10 cellular contexts compared by ENCODE assay signal in genomic region chr13:48066310-48066989, GRCh38. TPM values are rescaled to one million over a fixed set of nuclear protein-coding genes. Genes with fewer than 3 reads are reported as not detected.
DNase-seq lines count a peak whose midpoint lies in the region; ATAC-seq and TF ChIP-seq lines count a peak whose summit lies in the region.
"Had no signal": no experiment of that assay in that cellular context is flagged by ENCODE, and none has a peak within 500 bp of the region (broad histone marks: within the 10 kb centered on the region; RNA-seq: fewer than 3 reads in every experiment).

No MANE protein-coding gene starts in this region.

- no peaks in the 10 kb centered on the region for H3K27me3 ChIP-seq in prostate gland (replicated peaks; ENCODE audit: insufficient read depth)

- no peaks in the 10 kb centered on the region for H3K4me1 ChIP-seq in prostate gland (replicated peaks)

- no peak for TF ChIP-seq CTCF in WTC11 (IDR thresholded peaks at IDR 0.05)
- TF ChIP-seq CTCF in prostate gland (IDR thresholded peaks at IDR 0.05), result no peak

- no peak overlapping the region for H3K4me3 Mint-ChIP-seq in activated T-cell treated with anti-CD3 and anti-CD28 coated beads, Interleukin-2, amount 50 U/mL, for 72 hours
- no peak overlapping the region for H3K4me3 Mint-ChIP-seq in WTC11
- H3K4me3 Mint-ChIP-seq: CD4-positive, alpha-beta T cell had no signal

- peaks cover 4% of the 10 kb centered on the region in 2 donors for H3K9me3 Mint-ChIP-seq in activated T-cell treated with anti-CD3 and anti-CD28 coated beads, Interleukin-2, amount 50 U/mL, for 72 hours
- H3K9me3 Mint-ChIP-seq in WTC11, result peaks cover 81% of the 10 kb centered on the region
- H3K9me3 Mint-ChIP-seq: CD4-positive, alpha-beta T cell had no signal

- peaks cover 14% of the 10 kb centered on the region for H3K4me1 Mint-ChIP-seq in activated T-cell treated with anti-CD3 and anti-CD28 coated beads, Interleukin-2, amount 50 U/mL, for 72 hours (ENCODE audit: low read depth)
- H3K4me1 Mint-ChIP-seq in WTC11, result no peaks in the 10 kb centered on the region

- 90% methylated on average over 3 of the region's 3 CpGs for WGBS in prostate gland

- peak; percentile 62 to 74 for DNase-seq in activated T-cell treated with anti-CD3 and anti-CD28 coated beads, Interleukin-2, amount 50 U/mL, for 72 hours
- no peak for DNase-seq in activated T-cell treated with anti-CD3 and anti-CD28 coated beads, Interleukin-2, amount 50 U/mL, for 1 hour
- no peak for DNase-seq in WTC11 (ENCODE audit: low spot score)
- peak; percentile 32 for DNase-seq in stimulated activated CD8-positive, alpha-beta memory T cell treated with anti-CD3 and anti-CD28 coated beads, Interleukin-4, amount 100 ng/mL, for 48 hours
- no peak for DNase-seq in prostate gland (ENCODE audit: low spot score)
- DNase-seq in NK-92 treated with Interleukin-12 subunit alpha and Interleukin-12 subunit beta, amount 100 ng/mL, for 24 hours (lab: John Stamatoyannopoulos, UW), result no peak
- no peak for DNase-seq in cerebellar cortex (ENCODE audit: low spot score)
- DNase-seq: activated CD8-positive, alpha-beta memory T cell treated with anti-CD3 and anti-CD28 coated beads, Interleukin-2, amount 50 U/mL, for 48 hours had no signal

- peaks cover 8 to 42% of the 10 kb centered on the region in 2 donors for H3K36me3 Mint-ChIP-seq in activated T-cell treated with anti-CD3 and anti-CD28 coated beads, Interleukin-2, amount 50 U/mL, for 72 hours (ENCODE audit: insufficient read depth in 2 of 2)
- peaks cover 96% of the 10 kb centered on the region for H3K36me3 Mint-ChIP-seq in WTC11

- CTCF ChIA-PET in WTC11 (lab: Charles Lee), result interaction anchor here (1.5 kb wide), 1 partner anchor 29 kb away, joined by 5 read pairs; the partner anchor contains the start of gene NUDT15

- no peak overlapping the region for H3K27ac ChIP-seq in prostate gland

- H3K27ac Mint-ChIP-seq in activated T-cell treated with anti-CD3 and anti-CD28 coated beads, Interleukin-2, amount 50 U/mL, for 72 hours, result peak overlapping the region; percentile 91
- no peak overlapping the region; the same call in 1 of the 2 replicates for H3K27ac Mint-ChIP-seq in WTC11
- H3K27ac Mint-ChIP-seq: CD4-positive, alpha-beta T cell had no signal

- no peaks in the 10 kb centered on the region for H3K27me3 Mint-ChIP-seq in activated T-cell treated with anti-CD3 and anti-CD28 coated beads, Interleukin-2, amount 50 U/mL, for 72 hours (ENCODE audit: low read depth)
- peaks cover 8% of the 10 kb centered on the region for H3K27me3 Mint-ChIP-seq in WTC11 (ENCODE audit: low read depth)
- H3K27me3 Mint-ChIP-seq: CD4-positive, alpha-beta T cell had no signal

- ATAC-seq in activated T-cell treated with anti-CD3 and anti-CD28 coated beads, Interleukin-2, amount 50 U/mL, for 72 hours (replicated peaks in 1 of 2), result peak; percentile 97 to 98
- peak; percentile 44 for ATAC-seq in HG03520 (IDR thresholded peaks at IDR 0.05; ENCODE audit: unreplicated experiment)
- ATAC-seq in WTC11, result peak; percentile 39; the same call in 1 of the 2 replicates

- POLR2A ChIA-PET in WTC11 (lab: Charles Lee), result no interaction called here

- no peaks in the 10 kb centered on the region for H3K9me3 ChIP-seq in prostate gland

- intact Hi-C loops in prostate gland (cut with DNase I), result no loop called here

- TF ChIP-seq POLR2A in prostate gland (IDR thresholded peaks at IDR 0.05), result no peak

- H3K4me3 ChIP-seq in prostate gland, result no peak overlapping the region

- H3K36me3 ChIP-seq in prostate gland, result no peaks in the 10 kb centered on the region

TF ChIP-seq in WTC11, 78 proteins besides CTCF, POLR2A, EP300 and RAD21:
- TF ChIP-seq JAZF1 (CRISPR knock-in tag; IDR thresholded peaks at IDR 0.05), result no peak
- no peak for TF ChIP-seq MXD4 (CRISPR knock-in tag; IDR thresholded peaks at IDR 0.05; ENCODE audit: borderline replicate concordance)
- TF ChIP-seq, protein P1, sequence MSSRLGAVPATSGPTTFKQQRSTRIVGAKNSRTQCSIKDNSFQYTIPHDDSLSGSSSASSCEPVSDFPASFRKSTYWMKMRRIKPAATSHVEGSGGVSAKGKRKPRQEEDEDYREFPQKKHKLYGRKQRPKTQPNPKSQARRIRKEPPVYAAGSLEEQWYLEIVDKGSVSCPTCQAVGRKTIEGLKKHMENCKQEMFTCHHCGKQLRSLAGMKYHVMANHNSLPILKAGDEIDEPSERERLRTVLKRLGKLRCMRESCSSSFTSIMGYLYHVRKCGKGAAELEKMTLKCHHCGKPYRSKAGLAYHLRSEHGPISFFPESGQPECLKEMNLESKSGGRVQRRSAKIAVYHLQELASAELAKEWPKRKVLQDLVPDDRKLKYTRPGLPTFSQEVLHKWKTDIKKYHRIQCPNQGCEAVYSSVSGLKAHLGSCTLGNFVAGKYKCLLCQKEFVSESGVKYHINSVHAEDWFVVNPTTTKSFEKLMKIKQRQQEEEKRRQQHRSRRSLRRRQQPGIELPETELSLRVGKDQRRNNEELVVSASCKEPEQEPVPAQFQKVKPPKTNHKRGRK (CRISPR knock-in tag; IDR thresholded peaks at IDR 0.05; ENCODE audit: borderline replicate concordance), result no peak
- no peak for TF ChIP-seq ZNF219 (CRISPR knock-in tag; IDR thresholded peaks at IDR 0.05; ENCODE audit: borderline replicate concordance)
- no peak for TF ChIP-seq E2F5 (CRISPR knock-in tag; IDR thresholded peaks at IDR 0.05)
- TF ChIP-seq, protein P2, sequence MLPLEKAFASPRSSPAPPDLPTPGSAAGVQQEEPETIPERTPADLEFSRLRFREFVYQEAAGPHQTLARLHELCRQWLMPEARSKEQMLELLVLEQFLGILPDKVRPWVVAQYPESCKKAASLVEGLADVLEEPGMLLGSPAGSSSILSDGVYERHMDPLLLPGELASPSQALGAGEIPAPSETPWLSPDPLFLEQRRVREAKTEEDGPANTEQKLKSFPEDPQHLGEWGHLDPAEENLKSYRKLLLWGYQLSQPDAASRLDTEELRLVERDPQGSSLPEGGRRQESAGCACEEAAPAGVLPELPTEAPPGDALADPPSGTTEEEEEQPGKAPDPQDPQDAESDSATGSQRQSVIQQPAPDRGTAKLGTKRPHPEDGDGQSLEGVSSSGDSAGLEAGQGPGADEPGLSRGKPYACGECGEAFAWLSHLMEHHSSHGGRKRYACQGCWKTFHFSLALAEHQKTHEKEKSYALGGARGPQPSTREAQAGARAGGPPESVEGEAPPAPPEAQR (CRISPR knock-in tag; IDR thresholded peaks at IDR 0.05), result no peak
- no peak for TF ChIP-seq FOXK1 (CRISPR knock-in tag; IDR thresholded peaks at IDR 0.05)
- TF ChIP-seq, protein P3, sequence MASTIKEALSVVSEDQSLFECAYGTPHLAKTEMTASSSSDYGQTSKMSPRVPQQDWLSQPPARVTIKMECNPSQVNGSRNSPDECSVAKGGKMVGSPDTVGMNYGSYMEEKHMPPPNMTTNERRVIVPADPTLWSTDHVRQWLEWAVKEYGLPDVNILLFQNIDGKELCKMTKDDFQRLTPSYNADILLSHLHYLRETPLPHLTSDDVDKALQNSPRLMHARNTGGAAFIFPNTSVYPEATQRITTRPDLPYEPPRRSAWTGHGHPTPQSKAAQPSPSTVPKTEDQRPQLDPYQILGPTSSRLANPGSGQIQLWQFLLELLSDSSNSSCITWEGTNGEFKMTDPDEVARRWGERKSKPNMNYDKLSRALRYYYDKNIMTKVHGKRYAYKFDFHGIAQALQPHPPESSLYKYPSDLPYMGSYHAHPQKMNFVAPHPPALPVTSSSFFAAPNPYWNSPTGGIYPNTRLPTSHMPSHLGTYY (CRISPR knock-in tag; IDR thresholded peaks at IDR 0.05), result no peak
- no peak for TF ChIP-seq SMAD3 (CRISPR knock-in tag; IDR thresholded peaks at IDR 0.05; ENCODE audit: borderline replicate concordance)

RNA-seq across cellular contexts. Expression of gene MED4, which starts 28.5 kb away (rescaled TPM):
- 10 to 100 TPM; 49.5 to 59.7 TPM for total RNA-seq in activated T-cell treated with anti-CD3 and anti-CD28 coated beads, Interleukin-2, amount 50 U/mL, for 72 hours
- 36.9 to 48.1 TPM (median 43.2 TPM) in 3 replicates for total RNA-seq in WTC11 (2021)
- 10 to 100 TPM; 33.9 to 36.4 TPM for total RNA-seq in prostate gland

RNA-seq across cellular contexts. Expression of gene NUDT15, which starts 28.9 kb away (rescaled TPM):
- total RNA-seq in activated T-cell treated with anti-CD3 and anti-CD28 coated beads, Interleukin-2, amount 50 U/mL, for 72 hours, result 10 to 100 TPM; 15.1 to 18.0 TPM
- total RNA-seq in WTC11 (2021) (42.8 to 48.8 TPM (median 45.6 TPM) in 3 replicates), prostate gland (10 to 100 TPM; 11.7 to 26.9 TPM)

Comparison
In these comparisons a context has a peak if more than half of its experiments do, and no peak if none do; other contexts are left out.
1. DNase-seq: peak in activated T-cell treated with anti-CD3 and anti-CD28 coated beads, Interleukin-2, amount 50 U/mL, for 72 hours (2 of 2) and stimulated activated CD8-positive, alpha-beta memory T cell treated with anti-CD3 and anti-CD28 coated beads, Interleukin-4, amount 100 ng/mL, for 48 hours (single experiment); none in activated T-cell treated with anti-CD3 and anti-CD28 coated beads, Interleukin-2, amount 50 U/mL, for 1 hour (single experiment), WTC11 (single experiment), prostate gland (single experiment), NK-92 treated with Interleukin-12 subunit alpha and Interleukin-12 subunit beta, amount 100 ng/mL, for 24 hours (single experiment) and cerebellar cortex (single experiment).
2. ATAC-seq: peak in every context shown above with its lines; median percentile 98 in activated T-cell treated with anti-CD3 and anti-CD28 coated beads, Interleukin-2, amount 50 U/mL, for 72 hours; 44 in HG03520; 39 in WTC11.